2 cellular contexts compared by ENCODE assay signal in the genomic region with DNA sequence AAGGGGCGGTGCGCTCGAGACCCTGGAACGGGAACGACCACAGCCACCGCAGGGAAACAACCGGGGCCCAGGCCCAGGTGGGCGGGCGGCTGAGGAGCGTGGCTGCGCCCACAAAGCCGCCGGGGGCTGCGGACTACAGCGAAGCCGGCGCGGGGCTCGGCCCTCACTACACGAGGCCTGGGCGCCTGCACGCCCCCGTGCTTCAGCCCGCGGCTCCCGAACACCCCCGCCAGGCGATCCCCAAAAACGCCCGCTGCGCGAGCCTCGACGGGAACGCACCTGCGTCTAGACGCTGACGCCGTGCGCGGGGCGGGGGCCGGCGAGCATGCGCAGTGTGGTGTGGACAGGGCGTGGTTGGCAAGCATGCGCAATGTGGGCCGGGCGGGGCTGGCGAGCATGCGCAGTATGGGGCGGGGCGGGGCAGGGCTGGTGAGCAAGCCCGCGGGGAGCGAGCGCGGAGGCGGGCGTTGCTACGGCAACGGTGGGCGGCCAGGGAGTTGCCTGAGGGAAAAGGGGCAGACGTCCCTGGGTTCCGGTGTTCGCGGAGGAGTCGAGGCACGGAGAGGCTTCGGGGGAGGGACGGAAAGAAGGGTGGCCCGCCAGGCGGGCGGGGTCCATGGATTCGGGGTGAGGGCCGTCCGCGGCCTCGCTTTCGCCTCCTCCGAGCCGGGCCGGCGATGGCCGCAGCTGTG.
TF ChIP-seq lines count a peak whose summit lies in the region.

A gene (plus strand): TSS at position 518 of the 692 bp plus-strand sequence. CDS start 3,104 bp downstream, outside the sequence.

TF ChIP-seq in HEK293, 187 proteins besides CTCF, POLR2A, EP300 and RAD21 (continued from another document and continues in another):
- TF ChIP-seq, protein P1, sequence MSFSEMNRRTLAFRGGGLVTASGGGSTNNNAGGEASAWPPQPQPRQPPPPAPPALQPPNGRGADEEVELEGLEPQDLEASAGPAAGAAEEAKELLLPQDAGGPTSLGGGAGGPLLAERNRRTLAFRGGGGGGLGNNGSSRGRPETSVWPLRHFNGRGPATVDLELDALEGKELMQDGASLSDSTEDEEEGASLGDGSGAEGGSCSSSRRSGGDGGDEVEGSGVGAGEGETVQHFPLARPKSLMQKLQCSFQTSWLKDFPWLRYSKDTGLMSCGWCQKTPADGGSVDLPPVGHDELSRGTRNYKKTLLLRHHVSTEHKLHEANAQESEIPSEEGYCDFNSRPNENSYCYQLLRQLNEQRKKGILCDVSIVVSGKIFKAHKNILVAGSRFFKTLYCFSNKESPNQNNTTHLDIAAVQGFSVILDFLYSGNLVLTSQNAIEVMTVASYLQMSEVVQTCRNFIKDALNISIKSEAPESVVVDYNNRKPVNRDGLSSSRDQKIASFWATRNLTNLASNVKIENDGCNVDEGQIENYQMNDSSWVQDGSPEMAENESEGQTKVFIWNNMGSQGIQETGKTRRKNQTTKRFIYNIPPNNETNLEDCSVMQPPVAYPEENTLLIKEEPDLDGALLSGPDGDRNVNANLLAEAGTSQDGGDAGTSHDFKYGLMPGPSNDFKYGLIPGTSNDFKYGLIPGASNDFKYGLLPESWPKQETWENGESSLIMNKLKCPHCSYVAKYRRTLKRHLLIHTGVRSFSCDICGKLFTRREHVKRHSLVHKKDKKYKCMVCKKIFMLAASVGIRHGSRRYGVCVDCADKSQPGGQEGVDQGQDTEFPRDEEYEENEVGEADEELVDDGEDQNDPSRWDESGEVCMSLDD (tag by site-specific recombination; IDR thresholded peaks at IDR 0.05): peak; percentile 83; the same call in 1 of the 2 replicates
- TF ChIP-seq ZNF514 (tag by site-specific recombination; IDR thresholded peaks at IDR 0.05) (no peak), ZNF510 (tag by site-specific recombination; IDR thresholded peaks at IDR 0.05; ENCODE audit: insufficient replicate concordance) (no peak), ZNF529 (tag by site-specific recombination; IDR thresholded peaks at IDR 0.05; ENCODE audit: insufficient replicate concordance) (no peak), ZNF175 (tag by site-specific recombination; IDR thresholded peaks at IDR 0.05) (no peak), FEZF1 (tag by site-specific recombination; IDR thresholded peaks at IDR 0.05) (no peak), IKZF3 (tag by site-specific recombination; IDR thresholded peaks at IDR 0.05) (no peak), GLIS2 (tag by site-specific recombination; IDR thresholded peaks at IDR 0.05) (peak; percentile 58; the same call in 1 of the 2 replicates), ZNF501 (tag by site-specific recombination; IDR thresholded peaks at IDR 0.05) (peak; percentile 87; the same call in 1 of the 2 replicates), ZXDB (tag by site-specific recombination; IDR thresholded peaks at IDR 0.05) (peak; percentile 66), ZNF23 (tag by site-specific recombination; IDR thresholded peaks at IDR 0.05; ENCODE audit: borderline replicate concordance) (no peak), ZNF2 (tag by site-specific recombination; IDR thresholded peaks at IDR 0.05) (no peak; the same call in 1 of the 2 replicates), SALL2 (tag by site-specific recombination; IDR thresholded peaks at IDR 0.05; ENCODE audit: borderline replicate concordance) (no peak), ZNF311 (tag by site-specific recombination; IDR thresholded peaks at IDR 0.05; ENCODE audit: borderline replicate concordance) (no peak)
- TF ChIP-seq, protein P2, sequence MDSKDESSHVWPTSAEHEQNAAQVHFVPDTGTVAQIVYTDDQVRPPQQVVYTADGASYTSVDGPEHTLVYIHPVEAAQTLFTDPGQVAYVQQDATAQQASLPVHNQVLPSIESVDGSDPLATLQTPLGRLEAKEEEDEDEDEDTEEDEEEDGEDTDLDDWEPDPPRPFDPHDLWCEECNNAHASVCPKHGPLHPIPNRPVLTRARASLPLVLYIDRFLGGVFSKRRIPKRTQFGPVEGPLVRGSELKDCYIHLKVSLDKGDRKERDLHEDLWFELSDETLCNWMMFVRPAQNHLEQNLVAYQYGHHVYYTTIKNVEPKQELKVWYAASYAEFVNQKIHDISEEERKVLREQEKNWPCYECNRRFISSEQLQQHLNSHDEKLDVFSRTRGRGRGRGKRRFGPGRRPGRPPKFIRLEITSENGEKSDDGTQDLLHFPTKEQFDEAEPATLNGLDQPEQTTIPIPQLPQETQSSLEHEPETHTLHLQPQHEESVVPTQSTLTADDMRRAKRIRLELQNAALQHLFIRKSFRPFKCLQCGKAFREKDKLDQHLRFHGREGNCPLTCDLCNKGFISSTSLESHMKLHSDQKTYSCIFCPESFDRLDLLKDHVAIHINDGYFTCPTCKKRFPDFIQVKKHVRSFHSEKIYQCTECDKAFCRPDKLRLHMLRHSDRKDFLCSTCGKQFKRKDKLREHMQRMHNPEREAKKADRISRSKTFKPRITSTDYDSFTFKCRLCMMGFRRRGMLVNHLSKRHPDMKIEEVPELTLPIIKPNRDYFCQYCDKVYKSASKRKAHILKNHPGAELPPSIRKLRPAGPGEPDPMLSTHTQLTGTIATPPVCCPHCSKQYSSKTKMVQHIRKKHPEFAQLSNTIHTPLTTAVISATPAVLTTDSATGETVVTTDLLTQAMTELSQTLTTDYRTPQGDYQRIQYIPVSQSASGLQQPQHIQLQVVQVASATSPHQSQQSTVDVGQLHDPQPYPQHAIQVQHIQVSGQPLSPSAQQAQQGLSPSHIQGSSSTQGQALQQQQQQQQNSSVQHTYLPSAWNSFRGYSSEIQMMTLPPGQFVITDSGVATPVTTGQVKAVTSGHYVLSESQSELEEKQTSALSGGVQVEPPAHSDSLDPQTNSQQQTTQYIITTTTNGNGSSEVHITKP (tag by site-specific recombination; IDR thresholded peaks at IDR 0.05): no peak
- TF ChIP-seq, protein P3, sequence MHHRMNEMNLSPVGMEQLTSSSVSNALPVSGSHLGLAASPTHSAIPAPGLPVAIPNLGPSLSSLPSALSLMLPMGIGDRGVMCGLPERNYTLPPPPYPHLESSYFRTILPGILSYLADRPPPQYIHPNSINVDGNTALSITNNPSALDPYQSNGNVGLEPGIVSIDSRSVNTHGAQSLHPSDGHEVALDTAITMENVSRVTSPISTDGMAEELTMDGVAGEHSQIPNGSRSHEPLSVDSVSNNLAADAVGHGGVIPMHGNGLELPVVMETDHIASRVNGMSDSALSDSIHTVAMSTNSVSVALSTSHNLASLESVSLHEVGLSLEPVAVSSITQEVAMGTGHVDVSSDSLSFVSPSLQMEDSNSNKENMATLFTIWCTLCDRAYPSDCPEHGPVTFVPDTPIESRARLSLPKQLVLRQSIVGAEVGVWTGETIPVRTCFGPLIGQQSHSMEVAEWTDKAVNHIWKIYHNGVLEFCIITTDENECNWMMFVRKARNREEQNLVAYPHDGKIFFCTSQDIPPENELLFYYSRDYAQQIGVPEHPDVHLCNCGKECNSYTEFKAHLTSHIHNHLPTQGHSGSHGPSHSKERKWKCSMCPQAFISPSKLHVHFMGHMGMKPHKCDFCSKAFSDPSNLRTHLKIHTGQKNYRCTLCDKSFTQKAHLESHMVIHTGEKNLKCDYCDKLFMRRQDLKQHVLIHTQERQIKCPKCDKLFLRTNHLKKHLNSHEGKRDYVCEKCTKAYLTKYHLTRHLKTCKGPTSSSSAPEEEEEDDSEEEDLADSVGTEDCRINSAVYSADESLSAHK (tag by site-specific recombination; IDR thresholded peaks at IDR 0.05): no peak; the same call in 1 of the 2 replicates

TF ChIP-seq in SK-N-SH treated with all-trans-retinoic acid at 6 μM for 48 hours, 23 proteins besides CTCF, POLR2A, EP300 and RAD21 (continued from another document):
- peak; percentile 94; the same call in 1 of the 2 replicates for TF ChIP-seq CSDC2 (CRISPR knock-in tag; IDR thresholded peaks at IDR 0.05)
- peak; percentile 100 for TF ChIP-seq ZFP3 (CRISPR knock-in tag; IDR thresholded peaks at IDR 0.05)
- TF ChIP-seq ZFP30 (CRISPR knock-in tag; IDR thresholded peaks at IDR 0.05): no peak
- no peak for TF ChIP-seq PPARA (CRISPR knock-in tag; IDR thresholded peaks at IDR 0.05; ENCODE audit: borderline replicate concordance)
- TF ChIP-seq ZC3H10 (CRISPR knock-in tag; IDR thresholded peaks at IDR 0.05): 0 out of 2 replicates have a peak, but pooled peaks have one; percentile 29
- TF ChIP-seq, protein P4, sequence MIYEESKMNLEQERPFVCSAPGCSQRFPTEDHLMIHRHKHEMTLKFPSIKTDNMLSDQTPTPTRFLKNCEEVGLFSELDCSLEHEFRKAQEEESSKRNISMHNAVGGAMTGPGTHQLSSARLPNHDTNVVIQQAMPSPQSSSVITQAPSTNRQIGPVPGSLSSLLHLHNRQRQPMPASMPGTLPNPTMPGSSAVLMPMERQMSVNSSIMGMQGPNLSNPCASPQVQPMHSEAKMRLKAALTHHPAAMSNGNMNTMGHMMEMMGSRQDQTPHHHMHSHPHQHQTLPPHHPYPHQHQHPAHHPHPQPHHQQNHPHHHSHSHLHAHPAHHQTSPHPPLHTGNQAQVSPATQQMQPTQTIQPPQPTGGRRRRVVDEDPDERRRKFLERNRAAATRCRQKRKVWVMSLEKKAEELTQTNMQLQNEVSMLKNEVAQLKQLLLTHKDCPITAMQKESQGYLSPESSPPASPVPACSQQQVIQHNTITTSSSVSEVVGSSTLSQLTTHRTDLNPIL (CRISPR knock-in tag; IDR thresholded peaks at IDR 0.05; ENCODE audit: low read depth): no peak
- peak; percentile 66; the same call in 1 of the 2 replicates for TF ChIP-seq SNAI2 (CRISPR knock-in tag; IDR thresholded peaks at IDR 0.05)
- TF ChIP-seq ZNF70 (CRISPR knock-in tag; IDR thresholded peaks at IDR 0.05): no peak
- TF ChIP-seq, protein P5, sequence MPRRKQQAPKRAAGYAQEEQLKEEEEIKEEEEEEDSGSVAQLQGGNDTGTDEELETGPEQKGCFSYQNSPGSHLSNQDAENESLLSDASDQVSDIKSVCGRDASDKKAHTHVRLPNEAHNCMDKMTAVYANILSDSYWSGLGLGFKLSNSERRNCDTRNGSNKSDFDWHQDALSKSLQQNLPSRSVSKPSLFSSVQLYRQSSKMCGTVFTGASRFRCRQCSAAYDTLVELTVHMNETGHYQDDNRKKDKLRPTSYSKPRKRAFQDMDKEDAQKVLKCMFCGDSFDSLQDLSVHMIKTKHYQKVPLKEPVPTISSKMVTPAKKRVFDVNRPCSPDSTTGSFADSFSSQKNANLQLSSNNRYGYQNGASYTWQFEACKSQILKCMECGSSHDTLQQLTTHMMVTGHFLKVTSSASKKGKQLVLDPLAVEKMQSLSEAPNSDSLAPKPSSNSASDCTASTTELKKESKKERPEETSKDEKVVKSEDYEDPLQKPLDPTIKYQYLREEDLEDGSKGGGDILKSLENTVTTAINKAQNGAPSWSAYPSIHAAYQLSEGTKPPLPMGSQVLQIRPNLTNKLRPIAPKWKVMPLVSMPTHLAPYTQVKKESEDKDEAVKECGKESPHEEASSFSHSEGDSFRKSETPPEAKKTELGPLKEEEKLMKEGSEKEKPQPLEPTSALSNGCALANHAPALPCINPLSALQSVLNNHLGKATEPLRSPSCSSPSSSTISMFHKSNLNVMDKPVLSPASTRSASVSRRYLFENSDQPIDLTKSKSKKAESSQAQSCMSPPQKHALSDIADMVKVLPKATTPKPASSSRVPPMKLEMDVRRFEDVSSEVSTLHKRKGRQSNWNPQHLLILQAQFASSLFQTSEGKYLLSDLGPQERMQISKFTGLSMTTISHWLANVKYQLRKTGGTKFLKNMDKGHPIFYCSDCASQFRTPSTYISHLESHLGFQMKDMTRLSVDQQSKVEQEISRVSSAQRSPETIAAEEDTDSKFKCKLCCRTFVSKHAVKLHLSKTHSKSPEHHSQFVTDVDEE (CRISPR knock-in tag; IDR thresholded peaks at IDR 0.05): 0 out of 2 replicates have a peak, but pooled peaks have one; percentile 45
- no peak for TF ChIP-seq BACH2 (CRISPR knock-in tag; IDR thresholded peaks at IDR 0.05; ENCODE audit: borderline replicate concordance)
- no peak for TF ChIP-seq ZNF8 (CRISPR knock-in tag; IDR thresholded peaks at IDR 0.05)
- TF ChIP-seq, protein P6, sequence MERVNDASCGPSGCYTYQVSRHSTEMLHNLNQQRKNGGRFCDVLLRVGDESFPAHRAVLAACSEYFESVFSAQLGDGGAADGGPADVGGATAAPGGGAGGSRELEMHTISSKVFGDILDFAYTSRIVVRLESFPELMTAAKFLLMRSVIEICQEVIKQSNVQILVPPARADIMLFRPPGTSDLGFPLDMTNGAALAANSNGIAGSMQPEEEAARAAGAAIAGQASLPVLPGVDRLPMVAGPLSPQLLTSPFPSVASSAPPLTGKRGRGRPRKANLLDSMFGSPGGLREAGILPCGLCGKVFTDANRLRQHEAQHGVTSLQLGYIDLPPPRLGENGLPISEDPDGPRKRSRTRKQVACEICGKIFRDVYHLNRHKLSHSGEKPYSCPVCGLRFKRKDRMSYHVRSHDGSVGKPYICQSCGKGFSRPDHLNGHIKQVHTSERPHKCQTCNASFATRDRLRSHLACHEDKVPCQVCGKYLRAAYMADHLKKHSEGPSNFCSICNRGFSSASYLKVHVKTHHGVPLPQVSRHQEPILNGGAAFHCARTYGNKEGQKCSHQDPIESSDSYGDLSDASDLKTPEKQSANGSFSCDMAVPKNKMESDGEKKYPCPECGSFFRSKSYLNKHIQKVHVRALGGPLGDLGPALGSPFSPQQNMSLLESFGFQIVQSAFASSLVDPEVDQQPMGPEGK (CRISPR knock-in tag; IDR thresholded peaks at IDR 0.05; ENCODE audit: borderline replicate concordance): no peak
